ENCODE assay signal across 10 cellular contexts in the genomic region with DNA sequence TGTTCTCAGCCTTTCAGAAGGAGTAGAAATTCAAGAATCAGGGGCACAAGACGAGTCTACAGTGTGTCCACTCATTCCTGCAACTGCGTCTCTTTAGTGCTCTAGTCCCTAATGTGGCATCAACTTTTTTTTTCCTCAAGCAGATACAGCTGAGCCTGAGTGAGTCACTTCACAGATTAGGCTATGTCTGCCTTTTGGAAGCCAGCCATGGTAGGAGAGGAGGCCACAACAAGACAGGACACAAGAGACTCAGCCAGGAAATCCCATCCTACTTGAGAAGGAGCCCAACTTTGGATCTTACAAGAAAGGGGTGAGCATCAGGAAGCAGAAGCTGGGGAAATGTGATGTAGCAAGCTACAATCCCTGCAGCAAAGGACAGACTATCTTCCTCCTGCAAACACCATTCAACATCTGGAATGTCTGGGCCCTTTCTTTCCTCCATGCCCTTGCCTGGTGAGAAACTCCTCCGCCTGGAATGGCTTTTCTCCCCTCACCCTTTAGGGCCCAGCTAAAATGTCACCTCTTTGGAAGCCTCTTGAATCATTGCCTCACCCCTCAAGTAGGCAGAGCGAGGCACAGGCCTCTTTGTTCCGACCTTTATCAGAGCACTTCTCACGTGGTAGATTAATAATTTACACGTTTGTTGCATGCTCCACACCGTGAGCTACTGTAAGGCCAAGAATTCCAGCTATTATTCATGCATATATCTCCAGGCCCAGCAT.
A peak's percentile ranks its signal among the peaks of the same experiment; 100 is the strongest.
DNase-seq lines count a peak whose midpoint lies in the region; ATAC-seq and TF ChIP-seq lines count a peak whose summit lies in the region.
"Had no signal": no experiment of that assay in that cellular context is flagged by ENCODE, and none has a peak within 500 bp of the region (broad histone marks: within the 10 kb centered on the region; RNA-seq: fewer than 3 reads in every experiment).

No MANE protein-coding gene starts in this region.

- H2AK9ac ChIP-seq in IMR-90 (replicated peaks; ENCODE audit: low read depth, low read length, poor library complexity) = no peak overlapping the region

- H3K56ac ChIP-seq in IMR-90 (ENCODE audit: extremely low read depth, insufficient read depth, low read length) = no peak overlapping the region

- intact Hi-C loops in A673 (cut with micrococcal nuclease; ENCODE audit: unreplicated experiment) = no loop called here
- intact Hi-C loops in IMR-90 (cut with micrococcal nuclease) = no loop called here

- no peak overlapping the region for H4K8ac ChIP-seq in IMR-90 (ENCODE audit: low read depth in 2 of 2, low read length in 2 of 2)
- H4K8ac ChIP-seq in mesenchymal stem cell (ENCODE audit: low read length) = no peak overlapping the region

- ATAC-seq in IMR-90 (ENCODE audit: low read depth) (peak; percentile 95), GM21717 (IDR thresholded peaks at IDR 0.05; ENCODE audit: unreplicated experiment) (no peak)

- H2BK20ac ChIP-seq in IMR-90 (ENCODE audit: low read depth, low read length) = no peak overlapping the region

- H4K91ac ChIP-seq in IMR-90 (ENCODE audit: insufficient read depth, low read depth, low read length) (no peak overlapping the region), mesenchymal stem cell (ENCODE audit: low read length) (no peak overlapping the region)

- H4K5ac ChIP-seq in IMR-90 (ENCODE audit: low read depth, low read length) = no peak overlapping the region

- no peak overlapping the region for H3K4me2 ChIP-seq in IMR-90 (ENCODE audit: low read depth, low read length)
- H3K4me2 ChIP-seq in mesenchymal stem cell (ENCODE audit: low read length, poor library complexity, severe bottlenecking) = no peak overlapping the region
- H3K4me2 ChIP-seq: BLaER1 treated with 17β-estradiol and CSF1 and Interleukin-3, amounts not matched to agents 10 nM and 100 nM had no signal

- H2BK5ac ChIP-seq in IMR-90 (ENCODE audit: low read depth, low read length, poor library complexity, severe bottlenecking) = no peak overlapping the region
- no peak overlapping the region for H2BK5ac ChIP-seq in mesenchymal stem cell (ENCODE audit: low read depth, low read length, poor library complexity, severe bottlenecking)

- H3K79me1 ChIP-seq in IMR-90 (ENCODE audit: low read depth in 1 of 2, low read length in 2 of 2) (no peaks in the 10 kb centered on the region), mesenchymal stem cell (replicated peaks; ENCODE audit: low read length, poor library complexity, severe bottlenecking) (no peaks in the 10 kb centered on the region)

- H3K9ac ChIP-seq in IMR-90 (ENCODE audit: low read depth, low read length) (no peak overlapping the region), mesenchymal stem cell (ENCODE audit: low read length) (no peak overlapping the region)
- H3K9ac ChIP-seq: BLaER1 treated with 17β-estradiol and CSF1 and Interleukin-3, amounts not matched to agents 10 nM and 100 nM had no signal

- no peak for TF ChIP-seq RAD21 in IMR-90 (IDR thresholded peaks at IDR 0.05; ENCODE audit: low read length)

- H2AK5ac ChIP-seq in IMR-90 (ENCODE audit: low read depth, low read length) = no peak overlapping the region
- peak overlapping the region; percentile 3 for H2AK5ac ChIP-seq in mesenchymal stem cell (ENCODE audit: low read length, severe bottlenecking)

- TF ChIP-seq POLR2A in IMR-90 (IDR thresholded peaks at IDR 0.05; ENCODE audit: low read depth, low read length) = no peak

- H3K27ac ChIP-seq in A673 (ENCODE audit: low read depth, low read length, poor library complexity, severe bottlenecking) = no peak overlapping the region
- no peak overlapping the region for H3K27ac ChIP-seq in IMR-90 (ENCODE audit: insufficient read depth, low read length)
- H3K27ac ChIP-seq in mesenchymal stem cell (ENCODE audit: low read length, poor library complexity, severe bottlenecking) = peak overlapping the region; percentile 90
- H3K27ac ChIP-seq: BLaER1 treated with 17β-estradiol and CSF1 and Interleukin-3, amounts not matched to agents 10 nM and 100 nM had no signal

- H4K20me1 ChIP-seq in IMR-90 (ENCODE audit: insufficient read depth, low read length) = no peaks in the 10 kb centered on the region; the same call in 1 of the 2 replicates
- H4K20me1 ChIP-seq: BLaER1 treated with 17β-estradiol and CSF1 and Interleukin-3, amounts not matched to agents 10 nM and 100 nM had no signal

- H3K4ac ChIP-seq in IMR-90 (ENCODE audit: low read depth, low read length) = no peak overlapping the region
- no peak overlapping the region for H3K4ac ChIP-seq in mesenchymal stem cell (ENCODE audit: low read depth in 1 of 2, low read length in 2 of 2)

- H2BK120ac ChIP-seq in IMR-90 (ENCODE audit: low read depth, low read length) (no peak overlapping the region), mesenchymal stem cell (ENCODE audit: low read depth, low read length) (no peak overlapping the region)

- no peak overlapping the region for H2BK15ac ChIP-seq in IMR-90 (ENCODE audit: low read depth, low read length)
- H2BK15ac ChIP-seq in mesenchymal stem cell (ENCODE audit: low read depth, poor library complexity, severe bottlenecking) = no peak overlapping the region

- DNase-seq in A673 (ENCODE audit: low spot score) = peak; percentile 82
- peak; percentile 91 for DNase-seq in IMR-90
- peak; percentile 62 for DNase-seq in epithelial cell of esophagus (ENCODE audit: low read depth)
- DNase-seq in mesenchymal stem cell = peak; percentile 82
- DNase-seq in NCI-H69 (lab: John Stamatoyannopoulos, UW) = no peak
- DNase-seq in DMS 273 treated with DMSO at 0.1 percent for 48 hours (lab: John Stamatoyannopoulos, UW) = no peak
- no peak for DNase-seq in effector CD4-positive, alpha-beta T cell
- DNase-seq: NCI-H748 treated with DMSO at 0.1 percent for 48 hours had no signal

- H3K9me3 ChIP-seq in A673 (ENCODE audit: low read depth, low read length, poor library complexity, severe bottlenecking) (no peaks in the 10 kb centered on the region), IMR-90 (ENCODE audit: control insufficient read depth, insufficient read depth, low read length) (no peaks in the 10 kb centered on the region), mesenchymal stem cell (ENCODE audit: control insufficient read depth, low read length) (no peaks in the 10 kb centered on the region)
- H3K9me3 ChIP-seq: BLaER1 treated with 17β-estradiol and CSF1 and Interleukin-3, amounts not matched to agents 10 nM and 100 nM had no signal

- CTCF ChIA-PET in A673 (lab: Charles Lee) (no interaction called here), IMR-90 (lab: Yijun Ruan, JAX) (interaction anchor here (1.0 kb wide), 1 partner anchor 50 kb away, joined by 3 read pairs; no protein-coding TSS in a partner anchor)

- H3K18ac ChIP-seq in IMR-90 (ENCODE audit: low read depth, low read length) (no peak overlapping the region), mesenchymal stem cell (ENCODE audit: low read depth in 1 of 2, low read length in 2 of 2) (no peak overlapping the region)

- H3K23ac ChIP-seq in IMR-90 (ENCODE audit: low read depth, low read length) (no peak overlapping the region), mesenchymal stem cell (ENCODE audit: low read length in 2 of 2) (no peak overlapping the region)

- H3K4me1 ChIP-seq in A673 (ENCODE audit: insufficient read depth, low read length, poor library complexity, severe bottlenecking) (peaks cover 4% of the 10 kb centered on the region), IMR-90 (ENCODE audit: control insufficient read depth, insufficient read depth, low read length) (peaks cover 3% of the 10 kb centered on the region), mesenchymal stem cell (ENCODE audit: control insufficient read depth, insufficient read depth, low read depth, low read length) (peaks cover 7% of the 10 kb centered on the region)
- H3K4me1 ChIP-seq: BLaER1 treated with 17β-estradiol and CSF1 and Interleukin-3, amounts not matched to agents 10 nM and 100 nM had no signal

- dilution Hi-C loops in IMR-90 (cut with HindIII; ENCODE audit: low sequenced_read_pairs, unreplicated experiment) = no loop called here

- H3K14ac ChIP-seq in IMR-90 (replicated peaks; ENCODE audit: low read depth, low read length) = no peak overlapping the region
- no peak overlapping the region for H3K14ac ChIP-seq in mesenchymal stem cell (ENCODE audit: low read length in 2 of 2)

- POLR2A ChIA-PET in A673 (lab: Charles Lee; ENCODE audit: low non-redundant PET) (no interaction called here), IMR-90 (lab: Charles Lee; ENCODE audit: unreplicated experiment) (interaction anchor here (0.6 kb wide), 1 partner anchor 513 kb away, joined by 5 read pairs; no protein-coding TSS in a partner anchor)

- in situ Hi-C loops in IMR-90 (cut with MboI; ENCODE audit: low sequenced_read_pairs) = no loop called here

- WGBS in IMR-90 (ENCODE audit: extremely low coverage in 2 of 2, insufficient read length in 1 of 2), 2 experiments = 29% methylated on average over 1 of the region's 8 CpGs; no CpG with 5 or more reads in 1 of the 2 experiments
- 72% methylated on average over 8 of the region's 8 CpGs for WGBS in mesenchymal stem cell

- TF ChIP-seq CTCF in A673 (conservative IDR thresholded peaks at IDR 0.05; ENCODE audit: low read depth, low read length) (no peak), IMR-90 (conservative IDR thresholded peaks at IDR 0.05; ENCODE audit: low read depth, low read length) (no peak), epithelial cell of esophagus (IDR thresholded peaks at IDR 0.05; ENCODE audit: insufficient read depth, low read depth, low read length, missing control alignments) (no peak)

- H3K36me3 ChIP-seq in A673 (ENCODE audit: insufficient read depth, low read length, poor library complexity, severe bottlenecking) (no peaks in the 10 kb centered on the region), IMR-90 (ENCODE audit: control insufficient read depth, insufficient read depth, low read length) (peaks cover 2% of the 10 kb centered on the region), mesenchymal stem cell (ENCODE audit: control insufficient read depth in 1 of 2, insufficient read depth in 2 of 2, low read depth in 1 of 2, low read length in 2 of 2) (peaks cover 0 to 15% of the 10 kb centered on the region in 2 experiments)
- H3K36me3 ChIP-seq: BLaER1 treated with 17β-estradiol and CSF1 and Interleukin-3, amounts not matched to agents 10 nM and 100 nM had no signal

- H2BK12ac ChIP-seq in mesenchymal stem cell (ENCODE audit: low read length in 2 of 2) = no peak overlapping the region

- H2AFZ ChIP-seq in IMR-90 (replicated peaks; ENCODE audit: low read length, poor library complexity) = no peak overlapping the region
- no peak overlapping the region for H2AFZ ChIP-seq in mesenchymal stem cell (ENCODE audit: low read depth, low read length)

- H3K4me3 ChIP-seq in A673 (ENCODE audit: low read depth, low read length, poor library complexity, severe bottlenecking) = no peak overlapping the region
- H3K4me3 ChIP-seq in IMR-90 (ENCODE audit: insufficient read depth, low read depth, low read length) = no peak overlapping the region
- H3K4me3 ChIP-seq in epithelial cell of esophagus (ENCODE audit: low read length) = no peak overlapping the region
- H3K4me3 ChIP-seq in mesenchymal stem cell (ENCODE audit: insufficient read depth in 1 of 2, low read depth in 1 of 2, low read length in 2 of 2) = no peak overlapping the region
- H3K4me3 ChIP-seq: BLaER1 treated with 17β-estradiol and CSF1 and Interleukin-3, amounts not matched to agents 10 nM and 100 nM had no signal

- H3K9me1 ChIP-seq in IMR-90 (ENCODE audit: insufficient read depth, low read length) = no peaks in the 10 kb centered on the region

- BruUV-seq in A673 (replicated peaks; lab: Mats Ljungman, UMichigan) (no TSS peak), IMR-90 (replicated peaks; lab: Mats Ljungman, UMichigan) (no TSS peak)

- H3K27me3 ChIP-seq in A673 (replicated peaks; ENCODE audit: insufficient read depth, low read depth, low read length, poor library complexity) (no peaks in the 10 kb centered on the region), IMR-90 (ENCODE audit: control insufficient read depth, insufficient read depth, low read length) (no peaks in the 10 kb centered on the region), mesenchymal stem cell (ENCODE audit: control insufficient read depth in 1 of 2, insufficient read depth in 1 of 2, low read length in 2 of 2) (no peaks in the 10 kb centered on the region)
- H3K27me3 ChIP-seq: BLaER1 treated with 17β-estradiol and CSF1 and Interleukin-3, amounts not matched to agents 10 nM and 100 nM had no signal

Comparison
In these comparisons a context has a peak if more than half of its experiments do, and no peak if none do; other contexts are left out.
1. DNase-seq: peak in A673 (single experiment), IMR-90 (single experiment), epithelial cell of esophagus (single experiment) and mesenchymal stem cell (single experiment); none in NCI-H69 (single experiment), DMS 273 treated with DMSO at 0.1 percent for 48 hours (single experiment) and effector CD4-positive, alpha-beta T cell (single experiment).